ENCODE assay signal across 12 cellular contexts in the genomic region with DNA sequence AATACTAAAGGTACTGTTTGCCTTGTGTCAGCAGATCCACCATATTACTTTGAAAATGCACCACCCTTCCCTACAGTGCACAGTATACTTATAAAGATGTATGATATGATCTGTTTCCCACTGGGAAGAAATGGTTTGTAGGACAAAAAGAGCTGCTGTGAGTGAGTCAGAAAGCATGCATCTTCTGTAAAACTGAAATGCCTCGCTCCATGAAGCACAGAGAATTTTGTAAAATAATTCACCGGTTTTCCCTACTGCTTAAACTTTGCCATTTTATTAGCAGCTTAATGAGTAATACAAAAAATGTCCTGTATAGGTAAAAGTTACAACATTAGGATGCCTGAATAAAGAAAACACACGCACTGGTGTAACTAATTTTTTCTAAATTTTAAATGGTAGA.
DNase-seq lines count a peak whose midpoint lies in the region.
"Had no signal": no experiment of that assay in that cellular context is flagged by ENCODE, and none has a peak within 500 bp of the region (broad histone marks: within the 10 kb centered on the region; RNA-seq: fewer than 3 reads in every experiment).

No MANE protein-coding gene starts in this region.

- DNase-seq in NCI-H226, result peak; percentile 4
- DNase-seq in glomerular visceral epithelial cell (ENCODE audit: extremely low spot score), result peak; percentile 61
- peak; percentile 4 for DNase-seq in left kidney (ENCODE audit: low read depth, low spot score)
- no peak for DNase-seq in NCI-H1417 treated with DMSO at 0.1 percent for 48 hours (lab: John Stamatoyannopoulos, UW)
- no peak for DNase-seq in amygdala (lab: John Stamatoyannopoulos, UW)
- DNase-seq in cerebellar nuclear complex (lab: John Stamatoyannopoulos, UW), result no peak
- DNase-seq: BE2C; C1 segment of cervical spinal cord; CD4-positive, CD25-positive, alpha-beta regulatory T cell; CD8-positive, alpha-beta memory T cell; COR-L47; HCEC 1CT had no signal

Comparison
In these comparisons a context has a peak if more than half of its experiments do, and no peak if none do; other contexts are left out.
1. DNase-seq: peak in NCI-H226 (single experiment), glomerular visceral epithelial cell (single experiment) and left kidney (single experiment); none in NCI-H1417 treated with DMSO at 0.1 percent for 48 hours (single experiment), amygdala (0 of 56) and cerebellar nuclear complex (0 of 2).